Comparison of ENCODE assay signal across 12 cellular contexts in genomic region chr17:64107517-64108235, GRCh38. TPM values are rescaled to one million over a fixed set of nuclear protein-coding genes. Genes with fewer than 3 reads are reported as not detected.
DNase-seq lines count a peak whose midpoint lies in the region; FAIRE-seq and TF ChIP-seq lines count a peak whose summit lies in the region.
"Had no signal": no experiment of that assay in that cellular context is flagged by ENCODE, and none has a peak within 500 bp of the region (broad histone marks: within the 10 kb centered on the region; RNA-seq: fewer than 3 reads in every experiment).

No MANE protein-coding gene starts in this region.

- no peak for FAIRE-seq in small intestine (lab: Jason Lieb, UNC)
- FAIRE-seq: kidney had no signal

- no peak overlapping the region for H3K4me3 ChIP-seq in small intestine (ENCODE audit: low read depth in 1 of 2, low read length in 2 of 2)
- H3K4me3 ChIP-seq: psoas muscle had no signal

- CTCF ChIA-PET in activated naive CD4-positive, alpha-beta T cell treated with anti-CD3 and anti-CD28 coated beads for 36 hours (lab: Charles Lee) = interaction anchor here (0.6 to 1.1 kb wide), 2 partner anchors 14 to 162 kb away, joined by 3 read pairs; no protein-coding TSS in a partner anchor

- in situ Hi-C loops in GM13976 (cut with MboI; ENCODE audit: low sequenced_read_pairs, unreplicated experiment) = no loop called here

- no peak overlapping the region for H3K4me3 Mint-ChIP-seq in activated naive CD4-positive, alpha-beta T cell treated with anti-CD3 and anti-CD28 coated beads for 36 hours
- H3K4me3 Mint-ChIP-seq: B cell had no signal

- H3K36me3 ChIP-seq in small intestine (ENCODE audit: control insufficient read depth in 2 of 2, insufficient read depth in 2 of 2, low read length in 2 of 2) = peaks cover 0 to 2% of the 10 kb centered on the region in 2 donors

- H3K9me3 Mint-ChIP-seq in activated naive CD4-positive, alpha-beta T cell treated with anti-CD3 and anti-CD28 coated beads for 36 hours = no peaks in the 10 kb centered on the region
- H3K9me3 Mint-ChIP-seq: IgD-negative memory B cell had no signal

- H3K27ac Mint-ChIP-seq in activated naive CD4-positive, alpha-beta T cell treated with anti-CD3 and anti-CD28 coated beads for 36 hours = peak overlapping the region; percentile 73
- H3K27ac Mint-ChIP-seq: B cell had no signal

- peaks cover 51% of the 10 kb centered on the region for H3K4me1 Mint-ChIP-seq in activated naive CD4-positive, alpha-beta T cell treated with anti-CD3 and anti-CD28 coated beads for 36 hours (ENCODE audit: low read depth)

- H3K4me1 ChIP-seq in small intestine (ENCODE audit: control insufficient read depth in 2 of 2, insufficient read depth in 1 of 2, low read depth in 1 of 2, low read length in 1 of 2) = peaks cover 4 to 10% of the 10 kb centered on the region in 2 donors

- intact Hi-C loops in activated naive CD4-positive, alpha-beta T cell treated with anti-CD3 and anti-CD28 coated beads for 36 hours (cut with micrococcal nuclease) = no loop called here

- no peaks in the 10 kb centered on the region for H3K27me3 ChIP-seq in small intestine (ENCODE audit: control insufficient read depth in 2 of 2, insufficient read depth in 2 of 2, low read length in 2 of 2)

- H3K27me3 Mint-ChIP-seq in activated naive CD4-positive, alpha-beta T cell treated with anti-CD3 and anti-CD28 coated beads for 36 hours (ENCODE audit: low read depth) = no peaks in the 10 kb centered on the region
- H3K27me3 Mint-ChIP-seq: B cell, IgD-negative memory B cell had no signal

- no peaks in the 10 kb centered on the region for H3K36me3 Mint-ChIP-seq in activated naive CD4-positive, alpha-beta T cell treated with anti-CD3 and anti-CD28 coated beads for 36 hours (ENCODE audit: low read depth)

- no peak for TF ChIP-seq CTCF in GM13976 (IDR thresholded peaks at IDR 0.05; ENCODE audit: borderline replicate concordance, control extremely low read depth, extremely low read depth, insufficient read depth, missing control alignments)

- 42 to 60% (median 48%) methylated on average over 5 of the region's 5 CpGs for WGBS in small intestine, 3 donors

- H3K9me3 ChIP-seq in small intestine (ENCODE audit: control insufficient read depth, low read depth) = no peaks in the 10 kb centered on the region
- H3K9me3 ChIP-seq: psoas muscle had no signal

- peak overlapping the region in 1 of 2 donors; percentile 47 for H3K27ac ChIP-seq in small intestine (ENCODE audit: low read depth in 1 of 2, low read length in 1 of 2)
- H3K27ac ChIP-seq: psoas muscle had no signal

- DNase-seq in activated naive CD4-positive, alpha-beta T cell treated with anti-CD3 and anti-CD28 coated beads for 36 hours = no peak
- DNase-seq in activated naive CD4-positive, alpha-beta T cell treated with Interleukin-2 at 50 U/mL for 16 hours = no peak
- peak; percentile 76 for DNase-seq in NCI-H69 (lab: John Stamatoyannopoulos, UW)
- peak; percentile 7 for DNase-seq in brain pericyte (ENCODE audit: low read depth, low spot score)
- peak; percentile 45 for DNase-seq in small intestine
- DNase-seq in activated gamma-delta T cell treated with Interleukin-2 at 50 U/mL for 16 hours = no peak
- no peak for DNase-seq in mesenteric fat pad (ENCODE audit: low spot score)
- no peak for DNase-seq in GM13976 (ENCODE audit: low spot score)
- DNase-seq: kidney, psoas muscle had no signal

RNA-seq across cellular contexts. Expression of gene ERN1, which starts 22.3 kb away (rescaled TPM):
- 10 to 100 TPM; 21.9 to 22.0 TPM for total RNA-seq in activated naive CD4-positive, alpha-beta T cell treated with anti-CD3 and anti-CD28 coated beads for 36 hours
- polyA plus RNA-seq in small intestine = 10 to 100 TPM in 1 of 3 donors, 1 to 10 TPM in 2; 2.2 to 10.3 (median 2.7) TPM
- total RNA-seq in mesenteric fat pad = 27.1 TPM

Comparison
In these comparisons a context has a peak if more than half of its experiments do, and no peak if none do; other contexts are left out.
1. DNase-seq: peak in NCI-H69 (single experiment), brain pericyte (single experiment) and small intestine (single experiment); none in activated naive CD4-positive, alpha-beta T cell treated with anti-CD3 and anti-CD28 coated beads for 36 hours (single experiment), activated naive CD4-positive, alpha-beta T cell treated with Interleukin-2 at 50 U/mL for 16 hours (single experiment), activated gamma-delta T cell treated with Interleukin-2 at 50 U/mL for 16 hours (single experiment), mesenteric fat pad (single experiment) and GM13976 (single experiment).